8 cellular contexts compared by ENCODE assay signal in the genomic region with DNA sequence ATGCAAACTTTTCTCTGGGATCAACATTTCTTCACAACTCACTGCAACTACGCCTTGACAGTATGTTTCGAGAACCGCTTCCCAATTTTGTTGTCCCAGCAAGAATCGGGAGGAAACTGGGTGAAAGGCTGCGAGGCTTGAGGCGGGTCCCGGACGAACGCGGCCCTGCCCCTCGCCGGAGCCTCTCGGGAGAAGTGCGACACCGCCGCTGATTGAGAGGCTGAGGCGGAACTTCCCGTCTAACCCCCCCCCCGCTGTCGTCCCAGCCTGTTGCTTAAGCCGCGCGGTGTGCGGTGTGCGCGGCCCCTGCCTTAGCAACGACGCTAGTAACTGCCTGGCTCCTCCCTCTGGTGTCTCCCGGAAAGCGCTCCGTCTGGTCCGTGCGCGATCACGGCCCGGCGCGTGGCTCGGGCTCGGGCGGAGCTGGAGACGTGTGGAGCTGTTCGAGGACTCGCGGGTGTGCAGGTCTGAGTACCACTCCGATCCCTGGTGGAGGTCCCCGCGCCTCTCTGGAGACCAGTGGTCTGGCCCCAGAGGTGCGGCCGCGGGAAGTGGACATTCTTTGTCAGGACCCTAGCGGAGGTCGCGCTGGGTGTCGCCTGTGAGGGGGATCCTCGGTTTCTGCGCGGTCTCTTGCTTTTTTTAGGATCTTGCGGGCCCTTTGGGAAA. TPM values are rescaled to one million over a fixed set of nuclear protein-coding genes. Genes with fewer than 3 reads are reported as not detected.
DNase-seq lines count a peak whose midpoint lies in the region; ATAC-seq and TF ChIP-seq lines count a peak whose summit lies in the region.

A gene with protein sequence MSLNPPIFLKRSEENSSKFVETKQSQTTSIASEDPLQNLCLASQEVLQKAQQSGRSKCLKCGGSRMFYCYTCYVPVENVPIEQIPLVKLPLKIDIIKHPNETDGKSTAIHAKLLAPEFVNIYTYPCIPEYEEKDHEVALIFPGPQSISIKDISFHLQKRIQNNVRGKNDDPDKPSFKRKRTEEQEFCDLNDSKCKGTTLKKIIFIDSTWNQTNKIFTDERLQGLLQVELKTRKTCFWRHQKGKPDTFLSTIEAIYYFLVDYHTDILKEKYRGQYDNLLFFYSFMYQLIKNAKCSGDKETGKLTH (plus strand): TSS at position 391 of the 669 bp plus-strand sequence. CDS start 4,120 bp downstream, outside the sequence.
A gene with protein sequence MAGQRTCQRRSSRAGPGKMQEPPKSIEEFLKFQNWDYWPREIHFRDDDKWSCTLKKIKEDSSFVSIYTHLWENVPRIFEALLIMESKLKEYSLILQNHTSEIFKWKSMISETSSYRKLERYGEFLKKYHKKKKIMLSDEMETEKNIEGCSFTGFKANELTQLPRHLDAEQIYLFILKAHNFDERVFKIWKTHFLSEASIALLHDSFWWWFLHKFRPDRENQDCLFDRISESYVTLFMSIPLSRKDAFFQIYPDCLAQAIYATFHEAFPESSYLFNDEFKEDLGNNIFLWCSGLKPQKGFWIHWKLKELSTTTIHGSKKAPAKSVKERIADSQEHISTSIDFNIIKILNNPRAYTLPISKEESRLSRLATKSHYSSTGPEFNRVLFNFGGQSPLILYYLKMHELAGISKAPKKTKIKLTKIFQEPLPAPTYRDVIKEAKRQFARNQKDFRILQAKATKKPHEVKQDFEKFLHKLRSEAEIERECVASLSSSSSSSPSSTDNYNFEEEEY (minus strand): TSS at position 161 of the 669 bp plus-strand sequence. CDS start 5,647 bp downstream, outside the sequence.

- H3K9me3 Mint-ChIP-seq in activated T-helper 17 cell treated with anti-CD3 and anti-CD28 coated beads, Interleukin-2, amount 50 U/mL, for 72 hours: no peaks in the 10 kb centered on the region
- peaks cover 0 to 4% of the 10 kb centered on the region in 2 donors for H3K9me3 Mint-ChIP-seq in natural killer cell

- TF ChIP-seq CTCF in natural killer cell (IDR thresholded peaks at IDR 0.05): no peak

- peaks cover 11% of the 10 kb centered on the region for H3K36me3 Mint-ChIP-seq in activated T-helper 17 cell treated with anti-CD3 and anti-CD28 coated beads, Interleukin-2, amount 50 U/mL, for 72 hours (ENCODE audit: low read depth)
- no peaks in the 10 kb centered on the region for H3K36me3 Mint-ChIP-seq in natural killer cell

- peak; percentile 99 for ATAC-seq in activated T-helper 17 cell treated with anti-CD3 and anti-CD28 coated beads, Interleukin-2, amount 50 U/mL, for 72 hours (replicated peaks)
- ATAC-seq in natural killer cell: peak; percentile 96 to 100 (median 98)

- intact Hi-C loops in natural killer cell (cut with micrococcal nuclease): loop anchor here (2.0 to 10.0 kb wide), 5 partner anchors 463 to 746 kb away; partner anchors contain the start of genes COPS2, EID1, GABPB1 and SECISBP2L

- peak within 1 kb of the TSS; percentile 97 for H3K27ac Mint-ChIP-seq in activated T-helper 17 cell treated with anti-CD3 and anti-CD28 coated beads, Interleukin-2, amount 50 U/mL, for 72 hours
- H3K27ac Mint-ChIP-seq in natural killer cell: peak within 1 kb of the TSS; percentile 96 to 97

- DNase-seq in EH (ENCODE audit: low read depth): peak; percentile 98
- DNase-seq in GOT3 (lab: John Stamatoyannopoulos, UW): peak; percentile 77
- DNase-seq in LHCN-M2 (ENCODE audit: low read depth): peak; percentile 98
- peak; percentile 98 for DNase-seq in RPMI7951 (ENCODE audit: low read depth)
- peak; percentile 98 for DNase-seq in fibroblast of peridontal ligament (ENCODE audit: extremely low read depth)
- peak; percentile 88 for DNase-seq in natural killer cell
- peak; percentile 87 to 95 (median 92) for DNase-seq in stimulated activated naive CD4-positive, alpha-beta T cell (lab: John Stamatoyannopoulos, UW)

- peak within 1 kb of the TSS; percentile 93 for H3K4me3 Mint-ChIP-seq in activated T-helper 17 cell treated with anti-CD3 and anti-CD28 coated beads, Interleukin-2, amount 50 U/mL, for 72 hours
- peak within 1 kb of the TSS; percentile 98 for H3K4me3 Mint-ChIP-seq in natural killer cell

- H3K27me3 Mint-ChIP-seq in activated T-helper 17 cell treated with anti-CD3 and anti-CD28 coated beads, Interleukin-2, amount 50 U/mL, for 72 hours: no peaks in the 10 kb centered on the region
- no peaks in the 10 kb centered on the region for H3K27me3 Mint-ChIP-seq in natural killer cell (ENCODE audit: low read depth in 2 of 2)

- peaks cover 12% of the 10 kb centered on the region for H3K4me1 Mint-ChIP-seq in activated T-helper 17 cell treated with anti-CD3 and anti-CD28 coated beads, Interleukin-2, amount 50 U/mL, for 72 hours
- peaks cover 33 to 37% of the 10 kb centered on the region in 2 donors for H3K4me1 Mint-ChIP-seq in natural killer cell

RNA-seq across cellular contexts. Expression of the first gene that starts in this region (rescaled TPM):
- total RNA-seq in LHCN-M2 (2014; rRNA removed) (20.6 and 23.8 TPM in 2 replicates), natural killer cell (10 to 100 TPM in 2 of 3 donors, 1 to 10 TPM in 1; 10.0 to 14.1 (median 12.3) TPM)
- polyA plus RNA-seq in LHCN-M2 (2012): 24.4 TPM
- total RNA-seq in RPMI7951 (2014; rRNA removed; shearing (Covaris generic)): 58.5 and 60.3 TPM in 2 replicates
- 10 to 100 TPM; 20.7 to 22.0 TPM for total RNA-seq in activated T-helper 17 cell treated with anti-CD3 and anti-CD28 coated beads, Interleukin-2, amount 50 U/mL, for 72 hours

RNA-seq across cellular contexts. Expression of the second gene that starts in this region (rescaled TPM):
- total RNA-seq in LHCN-M2 (2014; rRNA removed): 7.9 and 8.0 TPM in 2 replicates
- 7.6 TPM for polyA plus RNA-seq in LHCN-M2 (2012)
- total RNA-seq in RPMI7951 (2014; rRNA removed; shearing (Covaris generic)): 6.4 and 7.7 TPM in 2 replicates
- total RNA-seq in activated T-helper 17 cell treated with anti-CD3 and anti-CD28 coated beads, Interleukin-2, amount 50 U/mL, for 72 hours: 1 to 10 TPM; 2.1 to 3.8 TPM
- 1 to 10 TPM; 3.8 to 5.0 (median 4.9) TPM for total RNA-seq in natural killer cell

Comparison
In these comparisons a context has a peak if more than half of its experiments do, and no peak if none do; other contexts are left out.
1. Peak in every context shown above with its lines: DNase-seq and ATAC-seq.